ENCODE assay signal across 22 cellular contexts in genomic region chr11:13880719-13881118, GRCh38.
A peak's percentile ranks its signal among the peaks of the same experiment; 100 is the strongest.
DNase-seq lines count a peak whose midpoint lies in the region; ATAC-seq and TF ChIP-seq lines count a peak whose summit lies in the region.
"Had no signal": no experiment of that assay in that cellular context is flagged by ENCODE, and none has a peak within 500 bp of the region (broad histone marks: within the 10 kb centered on the region; RNA-seq: fewer than 3 reads in every experiment).

No MANE protein-coding gene starts in this region.

- H4K20me1 ChIP-seq in PC-3 (ENCODE audit: low read length): no peaks in the 10 kb centered on the region

- BruUV-seq in PC-3 (replicated peaks; lab: Mats Ljungman, UMichigan): no TSS peak

- H3K4me1 ChIP-seq in PC-3 (ENCODE audit: insufficient read depth, low read length) (peaks cover 34% of the 10 kb centered on the region), foreskin keratinocyte (peaks cover 10% of the 10 kb centered on the region), BE2C (no peaks in the 10 kb centered on the region)

- intact Hi-C loops in PC-3 (cut with micrococcal nuclease): no loop called here

- peak overlapping the region; percentile 42 for H3K27ac Mint-ChIP-seq in activated naive CD4-positive, alpha-beta T cell treated with anti-CD3 and anti-CD28 coated beads, Interleukin-2, amount 10 ng/mL, durations not matched to agents 7 days and 5 days

- H3K9me3 ChIP-seq in PC-3 (ENCODE audit: low read length): no peaks in the 10 kb centered on the region
- no peaks in the 10 kb centered on the region for H3K9me3 ChIP-seq in BE2C
- H3K9me3 ChIP-seq: Caco-2 had no signal

- H3K9me3 Mint-ChIP-seq in activated naive CD4-positive, alpha-beta T cell treated with anti-CD3 and anti-CD28 coated beads, Interleukin-2, amount 10 ng/mL, durations not matched to agents 7 days and 5 days: no peaks in the 10 kb centered on the region
- H3K9me3 Mint-ChIP-seq: H9 had no signal

- H3K4me3 ChIP-seq in PC-3 (ENCODE audit: low read length) (no peak overlapping the region), BE2C (ENCODE audit: low read depth, low read length) (no peak overlapping the region)

- peaks cover 14% of the 10 kb centered on the region for H3K4me1 Mint-ChIP-seq in activated naive CD4-positive, alpha-beta T cell treated with anti-CD3 and anti-CD28 coated beads, Interleukin-2, amount 10 ng/mL, durations not matched to agents 7 days and 5 days

- H3K9me2 ChIP-seq in PC-3 (replicated peaks; ENCODE audit: low read length): no peaks in the 10 kb centered on the region

- peak; percentile 61 for ATAC-seq in PC-3
- ATAC-seq in foreskin keratinocyte: peak; percentile 24
- ATAC-seq in HG02798 (IDR thresholded peaks at IDR 0.05; ENCODE audit: poor library complexity, unreplicated experiment): no peak
- ATAC-seq: SK-N-SH treated with all-trans-retinoic acid at 6 μM for 48 hours had no signal

- no peak overlapping the region for H3K9ac ChIP-seq in PC-3 (ENCODE audit: low read length)

- CTCF ChIA-PET in activated naive CD4-positive, alpha-beta T cell treated with anti-CD3 and anti-CD28 coated beads, Interleukin-2, amount 10 ng/mL, durations not matched to agents 7 days and 5 days (lab: Charles Lee): interaction anchor here (1.2 kb wide), 1 partner anchor 45 kb away, joined by 4 read pairs; no protein-coding TSS in a partner anchor
- CTCF ChIA-PET in PC-3 (lab: Charles Lee): no interaction called here

- H3K36me3 ChIP-seq in PC-3 (ENCODE audit: low read depth, low read length) (no peaks in the 10 kb centered on the region), BE2C (no peaks in the 10 kb centered on the region)

- H3K27ac ChIP-seq in PC-3 (ENCODE audit: low read length) (peak overlapping the region; percentile 34), foreskin keratinocyte (no peak overlapping the region)
- H3K27ac ChIP-seq: 22Rv1 had no signal

- H3K79me2 ChIP-seq in PC-3 (ENCODE audit: low read length): no peaks in the 10 kb centered on the region

- peaks cover 6% of the 10 kb centered on the region for H3F3A ChIP-seq in PC-3 (ENCODE audit: low read length, unreplicated experiment)

- TF ChIP-seq CTCF in PC-3 (conservative IDR thresholded peaks at IDR 0.05; ENCODE audit: low read depth, low read length) (0 out of 2 replicates have a peak, but pooled peaks have one; percentile 17), foreskin keratinocyte (conservative IDR thresholded peaks at IDR 0.05) (no peak), BE2C (IDR thresholded peaks at IDR 0.05; ENCODE audit: low read depth, low read length) (no peak)

- no peak for DNase-seq in activated naive CD4-positive, alpha-beta T cell treated with anti-CD3 and anti-CD28 coated beads, Interleukin-2, amount 10 ng/mL, durations not matched to agents 7 days and 5 days
- DNase-seq in activated naive CD4-positive, alpha-beta T cell treated with anti-CD3 and anti-CD28 coated beads, Interleukin-2, amount 50 U/mL, for 16 hours: no peak
- DNase-seq in PC-3: peak; percentile 64
- DNase-seq in foreskin keratinocyte: no peak
- peak; percentile 71 for DNase-seq in renal cortical epithelial cell (ENCODE audit: low read depth)
- DNase-seq in LoVo (ENCODE audit: low spot score): no peak
- DNase-seq in BE2C: no peak
- DNase-seq: Caco-2; CD4-positive, CD25-positive, alpha-beta regulatory T cell; DMS153; H9; NCI-H1105 treated with DMSO at 0.1 percent for 48 hours; NCI-H1694; NCI-H2081 treated with DMSO at 0.1 percent for 48 hours; NCI-H510A; NCI-H748 treated with DMSO at 0.1 percent for 48 hours; NK-92 treated with Interleukin-12 subunit alpha and Interleukin-12 subunit beta, amount 100 ng/mL, for 24 hours; RPMI8226; SIG-M5 had no signal

- no peak overlapping the region for H3K4me3 Mint-ChIP-seq in activated naive CD4-positive, alpha-beta T cell treated with anti-CD3 and anti-CD28 coated beads, Interleukin-2, amount 10 ng/mL, durations not matched to agents 7 days and 5 days
- H3K4me3 Mint-ChIP-seq: H9 had no signal

- H3K4me2 ChIP-seq in PC-3 (ENCODE audit: low read length): no peak overlapping the region

- H3K27me3 ChIP-seq in PC-3 (ENCODE audit: low read length): no peaks in the 10 kb centered on the region
- peaks cover 50% of the 10 kb centered on the region for H3K27me3 ChIP-seq in foreskin keratinocyte
- no peaks in the 10 kb centered on the region for H3K27me3 ChIP-seq in BE2C

- peaks cover 11% of the 10 kb centered on the region for H3K27me3 Mint-ChIP-seq in activated naive CD4-positive, alpha-beta T cell treated with anti-CD3 and anti-CD28 coated beads, Interleukin-2, amount 10 ng/mL, durations not matched to agents 7 days and 5 days

- POLR2A ChIA-PET in PC-3 (lab: Charles Lee; ENCODE audit: unreplicated experiment): no interaction called here

- H2AFZ ChIP-seq in PC-3 (ENCODE audit: low read length): no peak overlapping the region

- H3K36me3 Mint-ChIP-seq in activated naive CD4-positive, alpha-beta T cell treated with anti-CD3 and anti-CD28 coated beads, Interleukin-2, amount 10 ng/mL, durations not matched to agents 7 days and 5 days: peaks cover 2% of the 10 kb centered on the region
- H3K36me3 Mint-ChIP-seq: CD4-positive, CD25-positive, alpha-beta regulatory T cell had no signal

Comparison
In these comparisons a context has a peak if more than half of its experiments do, and no peak if none do; other contexts are left out.
1. DNase-seq: peak in PC-3 (single experiment) and renal cortical epithelial cell (single experiment); none in activated naive CD4-positive, alpha-beta T cell treated with anti-CD3 and anti-CD28 coated beads, Interleukin-2, amount 10 ng/mL, durations not matched to agents 7 days and 5 days (single experiment), activated naive CD4-positive, alpha-beta T cell treated with anti-CD3 and anti-CD28 coated beads, Interleukin-2, amount 50 U/mL, for 16 hours (single experiment), foreskin keratinocyte (0 of 2), LoVo (single experiment) and BE2C (single experiment).